ENCODE assay signal across 12 cellular contexts in the genomic region with DNA sequence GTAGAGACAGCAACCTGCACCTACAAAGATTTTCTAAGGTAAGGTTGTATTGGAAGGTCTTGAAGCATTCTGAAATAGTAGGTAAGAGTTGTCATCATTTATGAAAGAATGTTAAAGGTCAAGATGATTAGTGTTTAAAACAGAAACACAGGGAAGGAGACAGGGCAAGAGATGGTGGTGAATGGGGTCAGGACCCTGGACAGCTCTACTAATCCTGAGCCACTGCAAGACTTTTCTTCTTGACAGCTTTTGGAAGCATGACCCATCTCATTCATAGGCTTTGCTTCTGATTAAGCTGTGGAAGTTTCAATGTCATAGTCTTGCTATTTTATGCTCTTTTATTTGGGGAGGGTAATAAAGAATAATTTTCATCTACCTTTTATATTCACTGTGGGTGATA.
DNase-seq lines count a peak whose midpoint lies in the region; ATAC-seq, FAIRE-seq and TF ChIP-seq lines count a peak whose summit lies in the region.
"Had no signal": no experiment of that assay in that cellular context is flagged by ENCODE, and none has a peak within 500 bp of the region (broad histone marks: within the 10 kb centered on the region; RNA-seq: fewer than 3 reads in every experiment).

No MANE protein-coding gene starts in this region.

- no peak overlapping the region for H3K27ac Mint-ChIP-seq in Caco-2 (ENCODE audit: unreplicated experiment)
- H3K27ac Mint-ChIP-seq: naive B cell; stimulated activated effector memory CD8-positive, alpha-beta T cell treated with anti-CD3 and anti-CD28 coated beads, Interleukin-12 subunit alpha, Interleukin-12 subunit beta, amount 100 ng/mL, for 72 hours had no signal

- no peak for FAIRE-seq in HTR-8/SVneo (lab: Jason Lieb, UNC)

- H3K4me1 ChIP-seq in Caco-2 (no peaks in the 10 kb centered on the region), stomach (no peaks in the 10 kb centered on the region)
- H3K4me1 ChIP-seq: ascending aorta had no signal

- H3K27me3 ChIP-seq in Caco-2 (replicated peaks; ENCODE audit: control insufficient read depth, insufficient read depth, low read length) (no peaks in the 10 kb centered on the region), kidney epithelial cell (ENCODE audit: control insufficient read depth, insufficient read depth, low read length) (peaks cover 1% of the 10 kb centered on the region), stomach (no peaks in the 10 kb centered on the region)
- H3K27me3 ChIP-seq: ascending aorta had no signal

- DNase-seq in Caco-2, result peak; percentile 32 to 53
- peak; percentile 11 for DNase-seq in HTR-8/SVneo (ENCODE audit: insufficient read length, low spot score)
- DNase-seq in activated naive CD4-positive, alpha-beta T cell treated with anti-CD3 and anti-CD28 coated beads, Interleukin-2, amount 50 U/mL, for 16 hours, result peak; percentile 10
- DNase-seq in kidney epithelial cell (ENCODE audit: low read depth), result peak; percentile 10
- DNase-seq in NCI-H2171 (lab: John Stamatoyannopoulos, UW), result no peak
- no peak for DNase-seq in stomach
- DNase-seq: naive B cell, SHP77 had no signal

- no peaks in the 10 kb centered on the region for H3K9me3 ChIP-seq in Caco-2
- H3K9me3 ChIP-seq in stomach, result no peaks in the 10 kb centered on the region
- H3K9me3 ChIP-seq: ascending aorta had no signal

- TF ChIP-seq CTCF in Caco-2 (IDR thresholded peaks at IDR 0.05; ENCODE audit: insufficient read depth in 1 of 2, low read depth in 1 of 2, low read length in 1 of 2, severe bottlenecking in 1 of 2, unreplicated experiment in 1 of 2), result no peak
- TF ChIP-seq CTCF in kidney epithelial cell (IDR thresholded peaks at IDR 0.05; ENCODE audit: insufficient read depth, low read length, poor library complexity, severe bottlenecking), result no peak
- no peak for TF ChIP-seq CTCF in stomach (IDR thresholded peaks at IDR 0.05)

- TF ChIP-seq EP300 in stomach (IDR thresholded peaks at IDR 0.05), result no peak

- no peak overlapping the region for H3K4me3 Mint-ChIP-seq in Caco-2 (ENCODE audit: unreplicated experiment)
- H3K4me3 Mint-ChIP-seq: naive B cell; stimulated activated effector memory CD8-positive, alpha-beta T cell treated with anti-CD3 and anti-CD28 coated beads, Interleukin-12 subunit alpha, Interleukin-12 subunit beta, amount 100 ng/mL, for 72 hours had no signal

- H3K27ac ChIP-seq in stomach, result no peak overlapping the region
- H3K27ac ChIP-seq: ascending aorta had no signal

- BruUV-seq in Caco-2 (replicated peaks; lab: Mats Ljungman, UMichigan), result no TSS peak

- no peaks in the 10 kb centered on the region for H3K9me3 Mint-ChIP-seq in Caco-2 (ENCODE audit: unreplicated experiment)
- H3K9me3 Mint-ChIP-seq: stimulated activated effector memory CD8-positive, alpha-beta T cell treated with anti-CD3 and anti-CD28 coated beads, Interleukin-12 subunit alpha, Interleukin-12 subunit beta, amount 100 ng/mL, for 72 hours had no signal

- H3K36me3 Mint-ChIP-seq in Caco-2 (ENCODE audit: insufficient read depth, unreplicated experiment), result no peaks in the 10 kb centered on the region
- H3K36me3 Mint-ChIP-seq: naive B cell; stimulated activated effector memory CD8-positive, alpha-beta T cell treated with anti-CD3 and anti-CD28 coated beads, Interleukin-12 subunit alpha, Interleukin-12 subunit beta, amount 100 ng/mL, for 72 hours had no signal

- H3K36me3 ChIP-seq in Caco-2 (ENCODE audit: control insufficient read depth, insufficient read depth, low read length) (no peaks in the 10 kb centered on the region), kidney epithelial cell (ENCODE audit: control insufficient read depth, insufficient read depth, low read length) (no peaks in the 10 kb centered on the region), stomach (no peaks in the 10 kb centered on the region)
- H3K36me3 ChIP-seq: ascending aorta had no signal

- CTCF ChIA-PET in Caco-2 (lab: Charles Lee), result no interaction called here

- ATAC-seq in HG03439 (IDR thresholded peaks at IDR 0.05; ENCODE audit: unreplicated experiment) (no peak), HG03521 (IDR thresholded peaks at IDR 0.05; ENCODE audit: unreplicated experiment) (no peak)
- ATAC-seq: stimulated activated effector memory CD8-positive, alpha-beta T cell treated with anti-CD3 and anti-CD28 coated beads, Interleukin-12 subunit alpha, Interleukin-12 subunit beta, amount 100 ng/mL, for 72 hours had no signal

- H3K27me3 Mint-ChIP-seq in Caco-2 (ENCODE audit: insufficient read depth, unreplicated experiment), result peaks cover 6% of the 10 kb centered on the region

- TF ChIP-seq POLR2A in stomach (IDR thresholded peaks at IDR 0.05), result no peak

- POLR2A ChIA-PET in Caco-2 (lab: Charles Lee), result no interaction called here

- no peaks in the 10 kb centered on the region for H3K4me1 Mint-ChIP-seq in Caco-2 (ENCODE audit: low read depth, unreplicated experiment)
- H3K4me1 Mint-ChIP-seq: naive B cell; stimulated activated effector memory CD8-positive, alpha-beta T cell treated with anti-CD3 and anti-CD28 coated beads, Interleukin-12 subunit alpha, Interleukin-12 subunit beta, amount 100 ng/mL, for 72 hours had no signal

- no peak overlapping the region for H3K4me3 ChIP-seq in Caco-2 (ENCODE audit: low read depth, low read length)
- H3K4me3 ChIP-seq in kidney epithelial cell (ENCODE audit: low read depth, low read length), result no peak overlapping the region
- no peak overlapping the region for H3K4me3 ChIP-seq in stomach
- H3K4me3 ChIP-seq: ascending aorta had no signal

- intact Hi-C loops in Caco-2 (cut with micrococcal nuclease; ENCODE audit: unreplicated experiment), result no loop called here
- intact Hi-C loops in stomach (cut with DNase I; ENCODE audit: low total_unique reads), result no loop called here

Comparison
In these comparisons a context has a peak if more than half of its experiments do, and no peak if none do; other contexts are left out.
1. DNase-seq: peak in Caco-2 (2 of 2), HTR-8/SVneo (single experiment), activated naive CD4-positive, alpha-beta T cell treated with anti-CD3 and anti-CD28 coated beads, Interleukin-2, amount 50 U/mL, for 16 hours (single experiment) and kidney epithelial cell (single experiment); none in NCI-H2171 (single experiment) and stomach (single experiment).